10 cellular contexts compared by ENCODE assay signal in genomic region chr14:37709419-37710195, GRCh38.
DNase-seq lines count a peak whose midpoint lies in the region; ATAC-seq, FAIRE-seq and TF ChIP-seq lines count a peak whose summit lies in the region.
"Had no signal": no experiment of that assay in that cellular context is flagged by ENCODE, and none has a peak within 500 bp of the region (broad histone marks: within the 10 kb centered on the region; RNA-seq: fewer than 3 reads in every experiment).

No MANE protein-coding gene starts in this region.

- FAIRE-seq in A204.1 (lab: Jason Lieb, UNC) (peak; percentile 98), RCC 7860 (lab: Jason Lieb, UNC) (peak; percentile 41), frontal cortex (lab: Jason Lieb, UNC) (peak; percentile 82)

- no peak for ATAC-seq in GM19351 (IDR thresholded peaks at IDR 0.05; ENCODE audit: unreplicated experiment)
- ATAC-seq: activated T-cell treated with anti-CD3 and anti-CD28 coated beads, Interleukin-2, amount 50 U/mL, for 72 hours had no signal

- in situ Hi-C loops in GM13977 (cut with MboI; ENCODE audit: low pct_unique_long_range_greater_than_20kb, low sequenced_read_pairs, unreplicated experiment), result no loop called here

- DNase-seq in GM13977 (ENCODE audit: low spot score) (no peak), RCC 7860 (ENCODE audit: low spot score) (no peak), frontal cortex (ENCODE audit: low spot score in 2 of 2) (peak in 1 of 2 donors; percentile 5), NCI-H2227 (lab: John Stamatoyannopoulos, UW; ENCODE audit: unreplicated experiment) (no peak), posterior vena cava (ENCODE audit: low spot score) (no peak), NCI-H2107 treated with DMSO at 0.1 percent for 48 hours (lab: John Stamatoyannopoulos, UW; ENCODE audit: unreplicated experiment) (no peak)
- DNase-seq: activated T-cell treated with anti-CD3 and anti-CD28 coated beads, Interleukin-2, amount 50 U/mL, for 72 hours; NCI-H2227 treated with DMSO at 0.1 percent for 48 hours had no signal

- intact Hi-C loops in posterior vena cava (cut with DNase I), result no loop called here

- peak; percentile 2 for TF ChIP-seq CTCF in GM13977 (IDR thresholded peaks at IDR 0.05; ENCODE audit: extremely low read depth, insufficient read depth, missing control alignments)
